In genomic region chr16:11557811-11558210, GRCh38 we compare ENCODE assay signal across 1 cellular context.
TF ChIP-seq lines count a peak whose summit lies in the region.

No MANE protein-coding gene starts in this region.

TF ChIP-seq in WTC11, 78 proteins besides CTCF, POLR2A, EP300 and RAD21 (continued from another document):
- TF ChIP-seq ZMAT4 (CRISPR knock-in tag; IDR thresholded peaks at IDR 0.05) (no peak), ARID4B (CRISPR knock-in tag; IDR thresholded peaks at IDR 0.05; ENCODE audit: borderline replicate concordance) (no peak), EMX1 (CRISPR knock-in tag; IDR thresholded peaks at IDR 0.05) (no peak)
